26 cellular contexts compared by ENCODE assay signal in the genomic region with DNA sequence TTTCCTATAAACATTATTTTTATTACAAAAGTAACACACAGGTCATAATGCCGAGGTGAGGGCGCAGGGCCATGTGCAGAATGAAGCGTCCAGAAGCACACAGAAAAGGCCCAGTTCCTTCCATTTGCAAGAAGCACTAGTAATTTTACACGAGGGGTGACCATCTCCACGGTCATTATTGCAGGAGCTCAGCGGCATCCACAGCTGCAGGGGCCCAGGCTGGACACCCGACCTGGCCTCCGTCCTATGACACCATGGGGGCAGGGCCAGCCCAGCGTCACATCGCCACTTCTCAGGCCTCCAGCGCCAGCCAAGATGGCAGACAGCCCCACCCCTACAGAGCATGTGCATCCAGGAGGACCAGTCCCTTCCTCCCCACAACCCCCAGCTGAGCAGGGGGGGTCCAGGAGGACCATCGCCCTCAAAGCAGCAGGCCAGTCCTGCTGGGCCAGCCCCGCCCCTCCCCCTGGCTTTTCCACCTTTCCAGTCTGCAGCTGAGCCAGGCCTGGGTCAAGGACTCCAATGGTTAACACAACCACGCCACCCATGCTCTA. TPM values are rescaled to one million over a fixed set of nuclear protein-coding genes. Genes with fewer than 3 reads are reported as not detected.
DNase-seq lines count a peak whose midpoint lies in the region; ATAC-seq, FAIRE-seq and TF ChIP-seq lines count a peak whose summit lies in the region.
"Had no signal": no experiment of that assay in that cellular context is flagged by ENCODE, and none has a peak within 500 bp of the region (broad histone marks: within the 10 kb centered on the region; RNA-seq: fewer than 3 reads in every experiment).

No MANE protein-coding gene starts in this region.

- TF ChIP-seq POLR2A in HepG2 (IDR thresholded peaks at IDR 0.05; ENCODE audit: insufficient read depth in 1 of 2, low read depth in 2 of 2, low read length in 2 of 2) (no peak), lower leg skin (IDR thresholded peaks at IDR 0.05) (no peak)

- peaks cover 13% of the 10 kb centered on the region for H3K36me3 ChIP-seq in BJ (ENCODE audit: control insufficient read depth, insufficient read depth, low read length)
- peaks cover 24 to 47% of the 10 kb centered on the region in 2 experiments; a peak in 4 of 5 replicates for H3K36me3 ChIP-seq in HepG2 (replicated peaks in 1 of 2; ENCODE audit: control insufficient read depth in 1 of 2, insufficient read depth in 2 of 2, low read length in 2 of 2)
- peaks cover 42 to 43% of the 10 kb centered on the region in 2 experiments for H3K36me3 ChIP-seq in trophoblast cell (ENCODE audit: control insufficient read depth in 1 of 2, insufficient read depth in 2 of 2, low read length in 2 of 2)
- H3K36me3 ChIP-seq: suprapubic skin had no signal

- intact Hi-C loops in HepG2 (cut with micrococcal nuclease; ENCODE audit: unreplicated experiment) = no loop called here
- intact Hi-C loops in Calu3 (cut with micrococcal nuclease; ENCODE audit: unreplicated experiment) = no loop called here
- intact Hi-C loops in lower leg skin (cut with DNase I; ENCODE audit: low total_unique reads) = no loop called here

- H3K4me1 ChIP-seq in HepG2 (ENCODE audit: insufficient read depth, low read length) (peaks cover 34% of the 10 kb centered on the region), trophoblast cell (ENCODE audit: control insufficient read depth in 1 of 2, insufficient read depth in 2 of 2, low read length in 2 of 2) (peaks cover 0 to 7% of the 10 kb centered on the region in 2 experiments)

- 0 out of 4 replicates have a peak, but pooled peaks of 1 of the 2 experiments have one; percentile 2 for TF ChIP-seq EP300 in HepG2 (IDR thresholded peaks at IDR 0.05; ENCODE audit: low read depth in 2 of 2, low read length in 2 of 2)
- no peak for TF ChIP-seq EP300 in HepG2 (CRISPR knock-in tag; IDR thresholded peaks at IDR 0.05; ENCODE audit: borderline replicate concordance)

- peaks cover 10% of the 10 kb centered on the region for H3K27me3 ChIP-seq in BJ (ENCODE audit: control insufficient read depth, insufficient read depth, low read length)
- H3K27me3 ChIP-seq in HepG2 (ENCODE audit: control insufficient read depth in 1 of 2, insufficient read depth in 2 of 2, low read length in 2 of 2) = peaks cover 0 to 10% of the 10 kb centered on the region in 2 experiments; a peak in 2 of 5 replicates
- peaks cover 25% of the 10 kb centered on the region for H3K27me3 ChIP-seq in trophoblast cell (ENCODE audit: insufficient read depth, low read length)

- TF ChIP-seq CTCF in BJ (IDR thresholded peaks at IDR 0.05; ENCODE audit: insufficient read depth, low read depth, low read length) = no peak
- TF ChIP-seq CTCF in WI38 (IDR thresholded peaks at IDR 0.05; ENCODE audit: low read depth, low read length) = no peak
- no peak for TF ChIP-seq CTCF in HepG2 (CRISPR knock-in tag; IDR thresholded peaks at IDR 0.05)
- TF ChIP-seq CTCF in Calu3 (IDR thresholded peaks at IDR 0.05; ENCODE audit: unreplicated experiment) = no peak
- no peak for TF ChIP-seq CTCF in lower leg skin (IDR thresholded peaks at IDR 0.05)

- CTCF ChIA-PET in BJ (lab: Yijun Ruan, JAX) (interaction anchor here (0.6 to 5.7 kb wide), 5 partner anchors 13 to 257 kb away, joined by 3 to 28 read pairs (median 5); no protein-coding TSS in a partner anchor), HepG2 (lab: Yijun Ruan, JAX; ENCODE audit: low intra/inter-chr PET ratio, low total read pairs) (no interaction called here), Calu3 (lab: Charles Lee) (interaction anchor here (0.5 to 0.6 kb wide), 2 partner anchors 423 to 602 kb away, joined by 3 read pairs; no protein-coding TSS in a partner anchor)

- H3K23ac ChIP-seq in trophoblast cell (ENCODE audit: low read length) = no peak overlapping the region

- no peak overlapping the region for H2AK5ac ChIP-seq in trophoblast cell (ENCODE audit: low read length)

- peak overlapping the region; percentile 58 for H3K4me3 ChIP-seq in BJ (ENCODE audit: low read depth, low read length)
- peak overlapping the region; percentile 58 for H3K4me3 ChIP-seq in WI38 (ENCODE audit: low read depth, low read length)
- H3K4me3 ChIP-seq in HepG2 (replicated peaks in 1 of 3; ENCODE audit: insufficient read depth in 1 of 3, low read depth in 2 of 3, low read length in 3 of 3) = peak overlapping the region; percentile 72 to 84 (median 80); a peak in 5 of 6 replicates
- H3K4me3 ChIP-seq in trophoblast cell (ENCODE audit: low read depth, low read length) = peak overlapping the region; percentile 29
- H3K4me3 ChIP-seq in lower leg skin (ENCODE audit: low read depth, poor library complexity, severe bottlenecking) = no peak overlapping the region
- H3K4me3 ChIP-seq: suprapubic skin had no signal

- H3K4me2 ChIP-seq in HepG2 (ENCODE audit: low read depth, low read length) (peak overlapping the region; percentile 75), trophoblast cell (ENCODE audit: low read length) (peak overlapping the region; percentile 62)

- H4K91ac ChIP-seq in trophoblast cell (ENCODE audit: low read depth, low read length) = no peak overlapping the region

- peaks cover 3% of the 10 kb centered on the region for H3K9me3 Mint-ChIP-seq in Calu3 (ENCODE audit: low read depth, unreplicated experiment)
- H3K9me3 Mint-ChIP-seq: CD8-positive, alpha-beta T cell had no signal

- H2BK120ac ChIP-seq in trophoblast cell (ENCODE audit: insufficient read depth, low read length, poor library complexity) = no peak overlapping the region

- H3K9ac ChIP-seq in HepG2 (ENCODE audit: insufficient read depth, low read depth, low read length) (peak overlapping the region; percentile 72; the same call in 1 of the 2 replicates), trophoblast cell (ENCODE audit: low read length) (no peak overlapping the region)

- no peaks in the 10 kb centered on the region for H3K4me1 Mint-ChIP-seq in Calu3 (ENCODE audit: low read depth, unreplicated experiment)

- H3K36me3 Mint-ChIP-seq in Calu3 (ENCODE audit: insufficient read depth, unreplicated experiment) = peaks cover 7% of the 10 kb centered on the region
- H3K36me3 Mint-ChIP-seq: activated CD8-positive, alpha-beta memory T cell treated with anti-CD3 and anti-CD28 coated beads, Interleukin-2, amount 10 ng/mL, durations not matched to agents 7 days and 5 days; CD8-positive, alpha-beta T cell had no signal

- H4K8ac ChIP-seq in trophoblast cell (ENCODE audit: low read depth, low read length) = no peak overlapping the region

- peaks cover 85% of the 10 kb centered on the region for H3K27me3 Mint-ChIP-seq in Calu3 (ENCODE audit: unreplicated experiment)

- 70% methylated on average over 10 of the region's 14 CpGs for WGBS in HepG2 (ENCODE audit: low lambda C conversion rate)
- no CpG with 5 or more reads among the region's 14 CpGs for WGBS in trophoblast cell (ENCODE audit: extremely low coverage, insufficient coverage, insufficient read length)
- 77 to 86% methylated on average over 10 to 14 of the region's 14 CpGs for WGBS in lower leg skin, 2 donors

- H3K4ac ChIP-seq in trophoblast cell (ENCODE audit: low read depth, low read length) = no peak overlapping the region

- no peak overlapping the region for H2BK12ac ChIP-seq in trophoblast cell (ENCODE audit: low read length)

- H3K27ac ChIP-seq in HepG2 (ENCODE audit: extremely low read length, insufficient read depth, low read length) (peak overlapping the region; percentile 80), trophoblast cell (ENCODE audit: low read depth, low read length) (no peak overlapping the region)
- H3K27ac ChIP-seq: suprapubic skin had no signal

- H3K79me2 ChIP-seq in HepG2 (ENCODE audit: insufficient read depth, low read length) = peaks cover 17% of the 10 kb centered on the region
- H3K79me2 ChIP-seq in trophoblast cell (ENCODE audit: control insufficient read depth, insufficient read depth, low read length, poor library complexity) = peaks cover 5% of the 10 kb centered on the region

- no peak overlapping the region for H4K12ac ChIP-seq in trophoblast cell (ENCODE audit: low read depth, low read length)

- H2AFZ ChIP-seq in HepG2 (ENCODE audit: low read length) (no peak overlapping the region), trophoblast cell (ENCODE audit: insufficient read depth, low read length, poor library complexity) (no peak overlapping the region)

- H3K79me1 ChIP-seq in trophoblast cell (ENCODE audit: low read length) = peaks cover 8% of the 10 kb centered on the region

- H3K9me3 ChIP-seq in HepG2 (ENCODE audit: low read length) = no peaks in the 10 kb centered on the region
- peaks cover 7% of the 10 kb centered on the region for H3K9me3 ChIP-seq in trophoblast cell (ENCODE audit: insufficient read depth, low read depth, low read length)
- H3K9me3 ChIP-seq: suprapubic skin had no signal

- no peak for TF ChIP-seq RAD21 in HepG2 (CRISPR knock-in tag; IDR thresholded peaks at IDR 0.05)

- no peak overlapping the region for H3K18ac ChIP-seq in trophoblast cell (ENCODE audit: low read length)

- no peak overlapping the region for H3K27ac Mint-ChIP-seq in Calu3 (ENCODE audit: unreplicated experiment)
- H3K27ac Mint-ChIP-seq: activated CD8-positive, alpha-beta memory T cell treated with anti-CD3 and anti-CD28 coated beads, Interleukin-2, amount 10 ng/mL, durations not matched to agents 7 days and 5 days; CD8-positive, alpha-beta T cell had no signal

- POLR2A ChIA-PET in BJ (lab: Charles Lee) = no interaction called here
- POLR2A ChIA-PET in HepG2 (lab: Yijun Ruan, JAX) = interaction anchor here (0.5 to 6.5 kb wide), 8 partner anchors 15 to 188 kb away, joined by 3 to 39 read pairs (median 6); partner anchors contain the start of gene MRPL23

- ATAC-seq in HepG2 (no peak), GM18870 (IDR thresholded peaks at IDR 0.05; ENCODE audit: unreplicated experiment) (no peak)
- ATAC-seq: activated CD8-positive, alpha-beta memory T cell treated with anti-CD3 and anti-CD28 coated beads, Interleukin-2, amount 10 ng/mL, durations not matched to agents 7 days and 5 days; CD8-positive, alpha-beta T cell had no signal

- FAIRE-seq in HepG2 (lab: Jason Lieb, UNC) = no peak
- FAIRE-seq: bronchial epithelial cell, GM12892 had no signal

- H4K20me1 ChIP-seq in HepG2 (ENCODE audit: insufficient read depth, low read length) = peaks cover 70% of the 10 kb centered on the region

- in situ Hi-C loops in HepG2 (cut with HindIII; ENCODE audit: extremely low pct_ligation_motif_present, low pct_unique_long_range_greater_than_20kb) = no loop called here

- no peak overlapping the region for H2BK5ac ChIP-seq in trophoblast cell (ENCODE audit: low read depth, low read length, poor library complexity)

- no TSS peak for BruUV-seq in HepG2 (replicated peaks; lab: Mats Ljungman, UMichigan)
- no TSS peak for BruUV-seq in Calu3 (replicated peaks; lab: Mats Ljungman, UMichigan)

- no peak overlapping the region for H3K14ac ChIP-seq in trophoblast cell (ENCODE audit: low read length)

- H3K4me3 Mint-ChIP-seq in Calu3 (ENCODE audit: low read depth, unreplicated experiment) = no peak overlapping the region
- H3K4me3 Mint-ChIP-seq: activated CD8-positive, alpha-beta memory T cell treated with anti-CD3 and anti-CD28 coated beads, Interleukin-2, amount 10 ng/mL, durations not matched to agents 7 days and 5 days had no signal

- DNase-seq in BJ (ENCODE audit: low read depth) (no peak), HepG2 (ENCODE audit: low spot score) (no peak), trophoblast cell (no peak), Calu3 (no peak), lower leg skin (ENCODE audit: low spot score in 2 of 2) (no peak)
- DNase-seq: activated CD4-positive, alpha-beta T cell treated with anti-CD3 and anti-CD28 coated beads for 48 hours; activated CD8-positive, alpha-beta memory T cell treated with anti-CD3 and anti-CD28 coated beads, Interleukin-2, amount 10 ng/mL, durations not matched to agents 7 days and 5 days; activated effector memory CD4-positive, alpha-beta T cell treated with Interleukin-2 at 50 U/mL for 16 hours; CD8-positive, alpha-beta T cell; DMS79 treated with DMSO at 0.1 percent for 48 hours; foreskin melanocyte; KG1; kidney glomerular epithelial cell; NCI-H526 treated with DMSO at 0.1 percent for 48 hours; occipital lobe had no signal

RNA-seq across cellular contexts. Expression of gene IGF2, which starts 3.5 kb away (rescaled TPM):
- polyA plus RNA-seq in BJ (2011; rRNA removed) (20.3 and 20.4 TPM in 2 replicates), HepG2 (2011; rRNA removed) (254 and 379 TPM in 2 replicates)
- polyA minus RNA-seq in BJ (2011; rRNA and poly(A)+ RNA removed) = 32.1 and 98.2 TPM in 2 replicates
- total RNA-seq in HepG2 (2016; rRNA removed; fragmentation: Illumina TruSeq; extraction: Trizol) (79.1 and 138 TPM in 2 replicates), Calu3 (2022) (0.37 and 0.45 TPM in 2 replicates), lower leg skin (10 to 100 TPM in 1 of 4 donors, 1 to 10 TPM in 3; 4.5 to 14.7 (median 6.0) TPM)
- total RNA-seq in HepG2 (2016; cell fraction: cytosol; rRNA removed; fragmentation: Illumina TruSeq; extraction: Trizol; ENCODE audit: low read depth) = 150 and 154 TPM in 2 replicates
- 71.0 and 125 TPM in 2 replicates for total RNA-seq in HepG2 (2016; cell fraction: insoluble cytoplasmic fraction; rRNA removed; fragmentation: Illumina TruSeq; extraction: Trizol)
- total RNA-seq in HepG2 (2016; cell fraction: membrane; rRNA removed; fragmentation: Illumina TruSeq; extraction: Trizol) = 362 and 363 TPM in 2 replicates
- total RNA-seq in HepG2 (2016; cell fraction: nucleus; rRNA removed; fragmentation: Illumina TruSeq; extraction: Trizol) = 89.6 and 109 TPM in 2 replicates
- 454 and 616 TPM in 2 replicates for polyA plus RNA-seq in HepG2 (2011; cell fraction: cytosol; rRNA removed)
- 839 and 1,149 TPM in 2 replicates for polyA plus RNA-seq in HepG2 (2011; cell fraction: nucleus; rRNA removed)
- 4,210 and 4,559 TPM in 2 replicates for polyA plus RNA-seq in HepG2 (2012)
- polyA plus RNA-seq in HepG2 (2016; cell fraction: cytosol; fragmentation: Illumina TruSeq; extraction: Trizol; ENCODE audit: low read depth) = 341 and 387 TPM in 2 replicates
- polyA plus RNA-seq in HepG2 (2016; cell fraction: insoluble cytoplasmic fraction; fragmentation: Illumina TruSeq; extraction: Trizol; ENCODE audit: low read depth) = 1,191 and 1,950 TPM in 2 replicates
- 1,798 and 2,413 TPM in 2 replicates for polyA plus RNA-seq in HepG2 (2016; cell fraction: membrane; fragmentation: Illumina TruSeq; extraction: Trizol; ENCODE audit: low read depth)
- polyA plus RNA-seq in HepG2 (2016; cell fraction: nucleus; fragmentation: Illumina TruSeq; extraction: Trizol; ENCODE audit: insufficient read depth, low read depth) = 949 and 1,082 TPM in 2 replicates
- 0.19 and 781 TPM in 2 replicates for polyA minus RNA-seq in HepG2 (2011; rRNA and poly(A)+ RNA removed; ENCODE audit: low replicate concordance)
- polyA minus RNA-seq in HepG2 (2011; cell fraction: cytosol; rRNA and poly(A)+ RNA removed) = 811 and 1,353 TPM in 2 replicates
- polyA minus RNA-seq in HepG2 (2011; cell fraction: nucleus; rRNA and poly(A)+ RNA removed) = 170 and 248 TPM in 2 replicates
- polyA plus RNA-seq in trophoblast cell (2013) = 1,002 and 1,117 TPM in 2 replicates
- total RNA-seq: CD8-positive, alpha-beta T cell; mononuclear cell had no signal

RNA-seq across cellular contexts. Expression of gene INS, which starts 25.3 kb away (rescaled TPM):
- polyA plus RNA-seq in BJ (2011; rRNA removed) (not detected in 2 replicates), HepG2 (2011; rRNA removed) (not detected in 2 replicates)
- polyA minus RNA-seq in BJ (2011; rRNA and poly(A)+ RNA removed) = not detected in 2 replicates
- total RNA-seq in HepG2 (2016; rRNA removed; fragmentation: Illumina TruSeq; extraction: Trizol) (not detected in 2 replicates), Calu3 (2022) (not detected in 2 replicates), lower leg skin (not detected)
- total RNA-seq in HepG2 (2016; cell fraction: cytosol; rRNA removed; fragmentation: Illumina TruSeq; extraction: Trizol; ENCODE audit: low read depth) = not detected in 2 replicates
- total RNA-seq in HepG2 (2016; cell fraction: insoluble cytoplasmic fraction; rRNA removed; fragmentation: Illumina TruSeq; extraction: Trizol) = not detected in 2 replicates
- total RNA-seq in HepG2 (2016; cell fraction: membrane; rRNA removed; fragmentation: Illumina TruSeq; extraction: Trizol) = not detected in 2 replicates
- total RNA-seq in HepG2 (2016; cell fraction: nucleus; rRNA removed; fragmentation: Illumina TruSeq; extraction: Trizol) = not detected in 2 replicates
- not detected in 2 replicates for polyA plus RNA-seq in HepG2 (2011; cell fraction: cytosol; rRNA removed)
- polyA plus RNA-seq in HepG2 (2011; cell fraction: nucleus; rRNA removed) = not detected in 2 replicates
- polyA plus RNA-seq in HepG2 (2012) = not detected in 2 replicates
- polyA plus RNA-seq in HepG2 (2016; cell fraction: cytosol; fragmentation: Illumina TruSeq; extraction: Trizol; ENCODE audit: low read depth) = not detected in 2 replicates
- polyA plus RNA-seq in HepG2 (2016; cell fraction: insoluble cytoplasmic fraction; fragmentation: Illumina TruSeq; extraction: Trizol; ENCODE audit: low read depth) = not detected in 2 replicates
- not detected in 2 replicates for polyA plus RNA-seq in HepG2 (2016; cell fraction: membrane; fragmentation: Illumina TruSeq; extraction: Trizol; ENCODE audit: low read depth)
- not detected in 2 replicates for polyA plus RNA-seq in HepG2 (2016; cell fraction: nucleus; fragmentation: Illumina TruSeq; extraction: Trizol; ENCODE audit: insufficient read depth, low read depth)
- polyA minus RNA-seq in HepG2 (2011; rRNA and poly(A)+ RNA removed; ENCODE audit: low replicate concordance) = not detected in 2 replicates
- not detected in 2 replicates for polyA minus RNA-seq in HepG2 (2011; cell fraction: cytosol; rRNA and poly(A)+ RNA removed)
- polyA minus RNA-seq in HepG2 (2011; cell fraction: nucleus; rRNA and poly(A)+ RNA removed) = not detected in 2 replicates
- not detected in 2 replicates for polyA plus RNA-seq in trophoblast cell (2013)
- total RNA-seq: activated CD8-positive, alpha-beta memory T cell treated with anti-CD3 and anti-CD28 coated beads, Interleukin-2, amount 10 ng/mL, durations not matched to agents 7 days and 5 days; bronchial epithelial cell; CD8-positive, alpha-beta T cell; dermis microvascular lymphatic vessel endothelial cell; epithelial cell of proximal tubule; H4; HT-29; mononuclear cell; occipital lobe; suprapubic skin had no signal
- polyA plus RNA-seq: AG04450 had no signal

RNA-seq across cellular contexts. Expression of gene TH, which starts 35.9 kb away (rescaled TPM):
- polyA plus RNA-seq in BJ (2011; rRNA removed) (not detected in 2 replicates), HepG2 (2011; rRNA removed) (0.36 and 0.42 TPM in 2 replicates)
- polyA minus RNA-seq in BJ (2011; rRNA and poly(A)+ RNA removed) = not detected in 2 replicates
- total RNA-seq in HepG2 (2016; rRNA removed; fragmentation: Illumina TruSeq; extraction: Trizol) (not detected in 2 replicates), Calu3 (2022) (not detected in 2 replicates), lower leg skin (under 1 TPM in 2 of 4 donors, not detected in 2; 0.36 to 0.84 TPM)
- not detected in 2 replicates for total RNA-seq in HepG2 (2016; cell fraction: cytosol; rRNA removed; fragmentation: Illumina TruSeq; extraction: Trizol; ENCODE audit: low read depth)
- total RNA-seq in HepG2 (2016; cell fraction: insoluble cytoplasmic fraction; rRNA removed; fragmentation: Illumina TruSeq; extraction: Trizol) = not detected in 2 replicates
- not detected in 2 replicates for total RNA-seq in HepG2 (2016; cell fraction: membrane; rRNA removed; fragmentation: Illumina TruSeq; extraction: Trizol)
- total RNA-seq in HepG2 (2016; cell fraction: nucleus; rRNA removed; fragmentation: Illumina TruSeq; extraction: Trizol) = not detected in 2 replicates
- 0.08 and 0.15 TPM in 2 replicates for polyA plus RNA-seq in HepG2 (2011; cell fraction: cytosol; rRNA removed)
- polyA plus RNA-seq in HepG2 (2011; cell fraction: nucleus; rRNA removed) = 3.1 and 4.3 TPM in 2 replicates
- polyA plus RNA-seq in HepG2 (2012) = not detected in 2 replicates
- polyA plus RNA-seq in HepG2 (2016; cell fraction: cytosol; fragmentation: Illumina TruSeq; extraction: Trizol; ENCODE audit: low read depth) = not detected in 2 replicates
- polyA plus RNA-seq in HepG2 (2016; cell fraction: insoluble cytoplasmic fraction; fragmentation: Illumina TruSeq; extraction: Trizol; ENCODE audit: low read depth) = not detected in 2 replicates
- polyA plus RNA-seq in HepG2 (2016; cell fraction: membrane; fragmentation: Illumina TruSeq; extraction: Trizol; ENCODE audit: low read depth) = not detected in 2 replicates
- not detected in 2 replicates for polyA plus RNA-seq in HepG2 (2016; cell fraction: nucleus; fragmentation: Illumina TruSeq; extraction: Trizol; ENCODE audit: insufficient read depth, low read depth)
- polyA minus RNA-seq in HepG2 (2011; rRNA and poly(A)+ RNA removed; ENCODE audit: low replicate concordance) = not detected in 2 replicates
- polyA minus RNA-seq in HepG2 (2011; cell fraction: cytosol; rRNA and poly(A)+ RNA removed) = not detected in 2 replicates
- not detected in 2 replicates for polyA minus RNA-seq in HepG2 (2011; cell fraction: nucleus; rRNA and poly(A)+ RNA removed)
- polyA plus RNA-seq in trophoblast cell (2013) = 0.03 TPM in 2 replicates
- total RNA-seq: activated CD8-positive, alpha-beta memory T cell treated with anti-CD3 and anti-CD28 coated beads, Interleukin-2, amount 10 ng/mL, durations not matched to agents 7 days and 5 days; CD8-positive, alpha-beta T cell; H4; mononuclear cell; occipital lobe had no signal
- polyA plus RNA-seq: AG04450 had no signal

Comparison
In these comparisons a context has a peak if more than half of its experiments do, and no peak if none do; other contexts are left out.
1. RNA of gene IGF2, which starts 3.5 kb away (total RNA-seq): 71.0 to 363 TPM in HepG2; 4.5 to 14.7 TPM in lower leg skin and 0.37 to 0.45 TPM in Calu3; every median in the first group is over 4 times any median in the second.